In genomic region chr18:47151457-47151856, GRCh38 we compare ENCODE assay signal across 8 cellular contexts. TPM values are rescaled to one million over a fixed set of nuclear protein-coding genes. Genes with fewer than 3 reads are reported as not detected.
DNase-seq lines count a peak whose midpoint lies in the region; ATAC-seq lines count a peak whose summit lies in the region.

No MANE protein-coding gene starts in this region.

- H3K36me3 Mint-ChIP-seq in activated naive CD8-positive, alpha-beta T cell treated with anti-CD3 and anti-CD28 coated beads for 36 hours = peaks cover 32% of the 10 kb centered on the region

- no peaks in the 10 kb centered on the region for H3K9me3 Mint-ChIP-seq in activated naive CD8-positive, alpha-beta T cell treated with anti-CD3 and anti-CD28 coated beads for 36 hours

- peak overlapping the region; percentile 87 to 98 (median 92) for H3K4me2 ChIP-seq in BLaER1 treated with 17β-estradiol and CSF1 and Interleukin-3, amounts not matched to agents 10 nM and 100 nM

- no peaks in the 10 kb centered on the region for H3K27me3 ChIP-seq in BLaER1 treated with 17β-estradiol and CSF1 and Interleukin-3, amounts not matched to agents 10 nM and 100 nM

- ATAC-seq in left lobe of liver (no peak), HG03135 (IDR thresholded peaks at IDR 0.05; ENCODE audit: unreplicated experiment) (no peak)

- H4K20me1 ChIP-seq in BLaER1 treated with 17β-estradiol and CSF1 and Interleukin-3, amounts not matched to agents 10 nM and 100 nM = peaks cover 0 to 7% (median 0%) of the 10 kb centered on the region in 11 experiments; a peak in 5 of 22 replicates

- DNase-seq in Jurkat, Clone E6-1 (ENCODE audit: low read depth, low spot score) = no peak
- DNase-seq in activated naive CD8-positive, alpha-beta T cell treated with anti-CD3 and anti-CD28 coated beads for 36 hours = no peak
- DNase-seq in germinal center (ENCODE audit: low spot score) (no peak), left lobe of liver (ENCODE audit: low spot score) (no peak)
- no peak for DNase-seq in stimulated activated CD4-positive, alpha-beta T cell treated with anti-CD3 and anti-CD28 coated beads, Interleukin-4, amount 100 ng/mL, for 24 hours

- H3K27ac Mint-ChIP-seq in activated naive CD8-positive, alpha-beta T cell treated with anti-CD3 and anti-CD28 coated beads for 36 hours = peak overlapping the region; percentile 91

- peak overlapping the region in 6 of 11 experiments; percentile 76 to 85 (median 82); a peak in 5 of 22 replicates for H3K27ac ChIP-seq in BLaER1 treated with 17β-estradiol and CSF1 and Interleukin-3, amounts not matched to agents 10 nM and 100 nM
- peak overlapping the region; percentile 89 for H3K27ac ChIP-seq in mesodermal cell (ENCODE audit: low read depth, low read length, severe bottlenecking)

- peaks cover 20 to 30% (median 25%) of the 10 kb centered on the region in 10 experiments for H3K4me1 ChIP-seq in BLaER1 treated with 17β-estradiol and CSF1 and Interleukin-3, amounts not matched to agents 10 nM and 100 nM
- peaks cover 11% of the 10 kb centered on the region for H3K4me1 ChIP-seq in mesodermal cell (ENCODE audit: control insufficient read depth, insufficient read depth, low read length, poor library complexity, severe bottlenecking)

- H3K4me3 Mint-ChIP-seq in activated naive CD8-positive, alpha-beta T cell treated with anti-CD3 and anti-CD28 coated beads for 36 hours = peak overlapping the region; percentile 93

- peak overlapping the region in 4 of 11 experiments; percentile 82 to 86 (median 84); a peak in 6 of 22 replicates for H3K9ac ChIP-seq in BLaER1 treated with 17β-estradiol and CSF1 and Interleukin-3, amounts not matched to agents 10 nM and 100 nM

- peaks cover 34% of the 10 kb centered on the region for H3K4me1 Mint-ChIP-seq in activated naive CD8-positive, alpha-beta T cell treated with anti-CD3 and anti-CD28 coated beads for 36 hours

- H3K9me3 ChIP-seq in BLaER1 treated with 17β-estradiol and CSF1 and Interleukin-3, amounts not matched to agents 10 nM and 100 nM (replicated peaks in 1 of 11) = no peaks in the 10 kb centered on the region
- no peaks in the 10 kb centered on the region for H3K9me3 ChIP-seq in mesodermal cell (ENCODE audit: control insufficient read depth, low read length)

- H3K27me3 Mint-ChIP-seq in activated naive CD8-positive, alpha-beta T cell treated with anti-CD3 and anti-CD28 coated beads for 36 hours = no peaks in the 10 kb centered on the region

- H3K36me3 ChIP-seq in BLaER1 treated with 17β-estradiol and CSF1 and Interleukin-3, amounts not matched to agents 10 nM and 100 nM = peaks cover 21 to 47% (median 27%) of the 10 kb centered on the region in 11 experiments
- H3K36me3 ChIP-seq in mesodermal cell (ENCODE audit: control insufficient read depth, insufficient read depth, low read length) = peaks cover 27% of the 10 kb centered on the region

- H3K4me3 ChIP-seq in BLaER1 treated with 17β-estradiol and CSF1 and Interleukin-3, amounts not matched to agents 10 nM and 100 nM = peak overlapping the region in 7 of 10 experiments; percentile 68 to 85 (median 75); a peak in 7 of 20 replicates
- peak overlapping the region; percentile 75 for H3K4me3 ChIP-seq in Jurkat, Clone E6-1 (ENCODE audit: low read length)
- peak overlapping the region; percentile 68 for H3K4me3 ChIP-seq in mesodermal cell (ENCODE audit: extremely low read depth, insufficient read depth, low read length, poor library complexity, severe bottlenecking)

RNA-seq across cellular contexts. Expression of gene HDHD2, which starts 1.2 kb away (rescaled TPM):
- 43.1 TPM for polyA plus RNA-seq in Jurkat, Clone E6-1 (2012; ENCODE audit: insufficient read depth, insufficient read length)
- total RNA-seq in activated naive CD8-positive, alpha-beta T cell treated with anti-CD3 and anti-CD28 coated beads for 36 hours = 10 to 100 TPM; 23.0 to 25.9 TPM
- 36.6 TPM for polyA plus RNA-seq in mesodermal cell (2013, experiment 1 of 2)
- polyA plus RNA-seq in mesodermal cell (2013, experiment 2 of 2) = 34.7 TPM
- 29.7 TPM for total RNA-seq in left lobe of liver

RNA-seq across cellular contexts. Expression of gene IER3IP1, which starts 24.7 kb away (rescaled TPM):
- polyA plus RNA-seq in Jurkat, Clone E6-1 (2012; ENCODE audit: insufficient read depth, insufficient read length) = 12.9 TPM
- total RNA-seq in activated naive CD8-positive, alpha-beta T cell treated with anti-CD3 and anti-CD28 coated beads for 36 hours = 10 to 100 TPM; 15.4 to 15.6 TPM
- 33.8 TPM for polyA plus RNA-seq in mesodermal cell (2013, experiment 1 of 2)
- polyA plus RNA-seq in mesodermal cell (2013, experiment 2 of 2) = 33.3 TPM
- total RNA-seq in left lobe of liver = 4.5 TPM
